ENCODE assay signal across 25 cellular contexts in the genomic region with DNA sequence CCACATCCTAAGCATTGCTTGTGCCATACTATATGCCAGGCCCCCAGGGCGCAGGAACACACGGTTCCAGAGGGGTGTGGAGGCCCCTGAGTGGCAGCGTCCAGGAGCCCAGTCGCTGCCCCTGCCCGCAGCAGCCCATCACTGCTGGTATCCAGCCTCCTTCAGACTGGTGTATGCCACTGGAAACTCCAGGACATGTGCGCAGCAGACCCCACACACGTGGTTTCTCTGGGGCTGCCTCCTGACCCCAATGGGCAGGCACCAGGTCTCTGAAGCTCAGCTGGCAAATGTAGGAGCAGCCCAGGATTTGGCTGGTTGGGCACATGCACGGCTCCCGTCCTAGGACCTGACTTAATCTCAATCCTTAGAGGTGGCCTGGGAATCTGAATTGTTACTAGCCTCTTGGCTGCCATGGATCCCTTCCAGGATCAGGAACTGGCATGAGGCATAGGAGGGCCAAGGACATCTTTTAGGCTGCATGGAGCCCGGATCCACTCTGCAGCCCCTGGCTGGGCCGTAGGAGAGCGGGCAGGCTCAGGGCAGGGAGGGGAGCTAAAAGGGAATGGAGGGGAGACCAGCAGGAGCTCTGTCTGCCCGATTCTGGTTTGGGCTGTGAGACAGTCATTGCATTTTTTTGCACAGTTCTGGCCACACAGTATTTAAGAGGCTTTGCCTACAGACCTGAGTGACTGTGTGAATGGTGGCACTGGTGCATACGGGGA.
DNase-seq lines count a peak whose midpoint lies in the region; ATAC-seq, FAIRE-seq and TF ChIP-seq lines count a peak whose summit lies in the region.
"Had no signal": no experiment of that assay in that cellular context is flagged by ENCODE, and none has a peak within 500 bp of the region (broad histone marks: within the 10 kb centered on the region; RNA-seq: fewer than 3 reads in every experiment).

No MANE protein-coding gene starts in this region.

- H3K79me1 ChIP-seq in H1 (ENCODE audit: low read depth, low read length), result no peaks in the 10 kb centered on the region

- no peak for TF ChIP-seq EP300 in H1 (IDR thresholded peaks at IDR 0.05; ENCODE audit: borderline replicate concordance in 1 of 2, low read depth in 2 of 2, low read length in 2 of 2)

- peak overlapping the region; percentile 20; the same call in 1 of the 2 replicates for H2AK5ac ChIP-seq in H1 (ENCODE audit: low read depth, low read length)

- DNase-seq in CD4-positive, alpha-beta T cell, result no peak
- DNase-seq in Karpas-422 (no peak), H1 (ENCODE audit: low read depth in 1 of 2, low spot score in 2 of 2) (no peak), HUDEP-2 (lab: John Stamatoyannopoulos, UW; ENCODE audit: unreplicated experiment in 76 of 76) (no peak)
- no peak for DNase-seq in stimulated activated effector memory CD8-positive, alpha-beta T cell treated with anti-CD3 and anti-CD28 coated beads, Interleukin-12 subunit alpha, Interleukin-12 subunit beta, amount 100 ng/mL, for 72 hours (ENCODE audit: low spot score in 2 of 2)
- no peak for DNase-seq in stimulated activated CD4-positive, alpha-beta T cell treated with anti-CD3 and anti-CD28 coated beads, Interleukin-1b, Interleukin-23, amount 100 ng/mL, for 48 hours
- DNase-seq: BE2C; Caco-2; CD4-positive, alpha-beta memory T cell; DMS 273 treated with DMSO at 0.1 percent for 48 hours; DMS79 treated with DMSO at 0.1 percent for 48 hours; GM23248; NCI-H1417; NCI-H1694 treated with DMSO at 0.1 percent for 48 hours; NCI-H2081 treated with DMSO at 0.1 percent for 48 hours; NCI-H2171 treated with DMSO at 0.1 percent for 48 hours; NCI-H524 treated with DMSO at 0.1 percent for 48 hours; NCI-H82 had no signal

- H3K4me3 Mint-ChIP-seq in CD4-positive, alpha-beta T cell, result no peak overlapping the region
- H3K4me3 Mint-ChIP-seq in stimulated activated effector memory CD8-positive, alpha-beta T cell treated with anti-CD3 and anti-CD28 coated beads, Interleukin-12 subunit alpha, Interleukin-12 subunit beta, amount 100 ng/mL, for 72 hours, result no peak overlapping the region
- H3K4me3 Mint-ChIP-seq: IgD-negative memory B cell had no signal

- no peak for ATAC-seq in CD4-positive, alpha-beta T cell (ENCODE audit: poor library complexity)
- no peak for ATAC-seq in stimulated activated effector memory CD8-positive, alpha-beta T cell treated with anti-CD3 and anti-CD28 coated beads, Interleukin-12 subunit alpha, Interleukin-12 subunit beta, amount 100 ng/mL, for 72 hours
- no peak for ATAC-seq in GM19035 (IDR thresholded peaks at IDR 0.05; ENCODE audit: unreplicated experiment)
- ATAC-seq: GM12878, Panc1 had no signal

- H3K36me3 ChIP-seq in Karpas-422 (ENCODE audit: insufficient read depth, low read length) (no peaks in the 10 kb centered on the region), H1 (ENCODE audit: control insufficient read depth in 2 of 4, insufficient read depth in 4 of 4, low read length in 3 of 4) (no peaks in the 10 kb centered on the region)
- H3K36me3 ChIP-seq: BE2C, HAP-1 had no signal

- H4K20me1 ChIP-seq in Karpas-422 (ENCODE audit: insufficient read depth, low read depth, low read length) (no peaks in the 10 kb centered on the region), H1 (replicated peaks in 1 of 2; ENCODE audit: control insufficient read depth in 1 of 2, insufficient read depth in 2 of 2, low read length in 2 of 2) (no peaks in the 10 kb centered on the region)

- no peak for TF ChIP-seq RAD21 in H1 (IDR thresholded peaks at IDR 0.05 in 1 of 2, conservative IDR thresholded peaks at IDR 0.05 in 1 of 2; ENCODE audit: low read depth in 2 of 2, low read length in 2 of 2)

- H3K4me1 ChIP-seq in Karpas-422 (ENCODE audit: low read length) (peaks cover 37% of the 10 kb centered on the region), H1 (replicated peaks in 1 of 4; ENCODE audit: control insufficient read depth in 3 of 4, insufficient read depth in 4 of 4, low read length in 3 of 4) (peaks cover 7 to 29% (median 20%) of the 10 kb centered on the region in 4 experiments)
- H3K4me1 ChIP-seq: HAP-1 had no signal

- peaks cover 32% of the 10 kb centered on the region for H3K4me1 Mint-ChIP-seq in CD4-positive, alpha-beta T cell (ENCODE audit: low read depth)
- peaks cover 35% of the 10 kb centered on the region for H3K4me1 Mint-ChIP-seq in stimulated activated effector memory CD8-positive, alpha-beta T cell treated with anti-CD3 and anti-CD28 coated beads, Interleukin-12 subunit alpha, Interleukin-12 subunit beta, amount 100 ng/mL, for 72 hours

- POLR2A ChIA-PET in CD4-positive, alpha-beta T cell (lab: Charles Lee), result interaction anchor here (0.5 kb wide), 1 partner anchor 292 kb away, joined by 4 read pairs; no protein-coding TSS in a partner anchor
- POLR2A ChIA-PET in H1 (lab: Charles Lee; ENCODE audit: partially characterized antibody), result no interaction called here

- H2BK20ac ChIP-seq in H1 (ENCODE audit: low read length), result no peak overlapping the region

- no peaks in the 10 kb centered on the region for H3K23me2 ChIP-seq in H1 (ENCODE audit: low read depth, low read length)

- no peak overlapping the region for H3K4ac ChIP-seq in H1 (replicated peaks; ENCODE audit: insufficient read length, low read depth, low read length)

- no peak overlapping the region for H2AFZ ChIP-seq in Karpas-422 (ENCODE audit: low read length)
- H2AFZ ChIP-seq in H1 (ENCODE audit: low read length), result no peak overlapping the region
- H2AFZ ChIP-seq: GM23248 had no signal

- no peak overlapping the region; the same call in 1 of the 2 replicates for H3K18ac ChIP-seq in H1 (ENCODE audit: extremely low read depth, low read length)

- no peak overlapping the region for H4K5ac ChIP-seq in H1 (ENCODE audit: insufficient read length, low read depth, low read length)

- H3K4me3 ChIP-seq in Karpas-422 (ENCODE audit: low read length) (no peak overlapping the region), H1 (ENCODE audit: extremely low read depth in 1 of 4, insufficient read depth in 2 of 4, low read depth in 3 of 4, low read length in 4 of 4) (no peak overlapping the region)
- H3K4me3 ChIP-seq: GM12878, GM23248, HAP-1, SJSA1 had no signal

- H3K23ac ChIP-seq in H1 (ENCODE audit: insufficient read length), result no peak overlapping the region

- CTCF ChIA-PET in CD4-positive, alpha-beta T cell (lab: Charles Lee), result no interaction called here
- CTCF ChIA-PET in H1 (lab: Charles Lee; ENCODE audit: partially characterized antibody), result interaction anchor here (0.8 to 1.2 kb wide), 2 partner anchors 12 to 33 kb away, joined by 3 to 5 read pairs; no protein-coding TSS in a partner anchor

- peaks cover 67% of the 10 kb centered on the region for H3K79me2 ChIP-seq in Karpas-422 (ENCODE audit: low read length)
- H3K79me2 ChIP-seq in H1 (ENCODE audit: control insufficient read depth in 1 of 2, insufficient read depth in 2 of 2, low read length in 2 of 2), result no peaks in the 10 kb centered on the region

- H3K9me3 ChIP-seq in CD4-positive, alpha-beta T cell (ENCODE audit: control insufficient read depth, low read length), result no peaks in the 10 kb centered on the region
- no peaks in the 10 kb centered on the region for H3K9me3 ChIP-seq in Karpas-422 (ENCODE audit: low read length)
- no peaks in the 10 kb centered on the region for H3K9me3 ChIP-seq in H1 (ENCODE audit: insufficient read depth in 2 of 2, low read depth in 1 of 2, low read length in 1 of 2)
- H3K9me3 ChIP-seq: BE2C, Caco-2, HAP-1, SJSA1 had no signal

- no peak for TF ChIP-seq CTCF in CD4-positive, alpha-beta T cell (IDR thresholded peaks at IDR 0.05)
- no peak for TF ChIP-seq CTCF in H1 (IDR thresholded peaks at IDR 0.05; ENCODE audit: control extremely low read depth in 1 of 3, insufficient read depth in 1 of 3, low read depth in 1 of 3, low read length in 3 of 3)

- no peak for FAIRE-seq in H1 (lab: Jason Lieb, UNC)
- FAIRE-seq: GM12878 had no signal

- H2BK12ac ChIP-seq in H1 (ENCODE audit: low read depth, low read length), result no peak overlapping the region

- H4K8ac ChIP-seq in H1 (ENCODE audit: extremely low read depth, insufficient read depth, low read length), result peak overlapping the region; percentile 2; the same call in 1 of the 2 replicates

- H3K56ac ChIP-seq in H1 (replicated peaks; ENCODE audit: insufficient read length, low read depth, low read length), result no peak overlapping the region

- no peak overlapping the region for H3K27ac ChIP-seq in CD4-positive, alpha-beta T cell (ENCODE audit: low read depth, low read length)
- H3K27ac ChIP-seq in Karpas-422 (ENCODE audit: low read length), result 0 out of 2 replicates have a peak overlapping the region, but pooled peaks have one; percentile 12
- H3K27ac ChIP-seq in H1 (ENCODE audit: low read depth, low read length), result no peak overlapping the region
- H3K27ac ChIP-seq: GM23248, HL-60, SJSA1 had no signal

- intact Hi-C loops in CD4-positive, alpha-beta T cell (cut with DNase I, micrococcal nuclease), result no loop called here

- no peak overlapping the region for H3K14ac ChIP-seq in H1 (ENCODE audit: insufficient read length)

- H3K27me3 Mint-ChIP-seq in CD4-positive, alpha-beta T cell, result no peaks in the 10 kb centered on the region
- H3K27me3 Mint-ChIP-seq: CD4-positive, alpha-beta memory T cell; IgD-negative memory B cell had no signal

- H3K9me2 ChIP-seq in Karpas-422 (replicated peaks; ENCODE audit: insufficient read depth, low read length), result no peaks in the 10 kb centered on the region

- TF ChIP-seq POLR2A in H1 (IDR thresholded peaks at IDR 0.05; ENCODE audit: control extremely low read depth in 1 of 2, low read depth in 2 of 2, low read length in 2 of 2), result no peak

- no peaks in the 10 kb centered on the region for H3K27me3 ChIP-seq in CD4-positive, alpha-beta T cell (ENCODE audit: control insufficient read depth, insufficient read depth, low read length)
- H3K27me3 ChIP-seq in Karpas-422 (ENCODE audit: low read length) (no peaks in the 10 kb centered on the region), H1 (replicated peaks in 1 of 4; ENCODE audit: control insufficient read depth in 3 of 4, extremely low read depth in 1 of 4, insufficient read depth in 3 of 4, low read length in 3 of 4) (peaks cover 0 to 15% (median 6%) of the 10 kb centered on the region in 4 experiments; a peak in 5 of 7 replicates)
- H3K27me3 ChIP-seq: BE2C, SJSA1 had no signal

- no peak overlapping the region for H2BK120ac ChIP-seq in H1 (replicated peaks; ENCODE audit: low read depth, low read length)

- no peak overlapping the region for H4K91ac ChIP-seq in H1 (replicated peaks; ENCODE audit: insufficient read length, low read length)

- H2BK5ac ChIP-seq in H1 (ENCODE audit: low read depth, low read length), result no peak overlapping the region

- no peak overlapping the region for H3K4me2 ChIP-seq in Karpas-422 (ENCODE audit: low read depth, low read length, poor library complexity, severe bottlenecking)
- no peak overlapping the region for H3K4me2 ChIP-seq in H1 (ENCODE audit: insufficient read depth in 1 of 2, low read depth in 2 of 2, low read length in 2 of 2)

- peak overlapping the region; percentile 61 for H2BK15ac ChIP-seq in H1 (ENCODE audit: low read length)

- H3K36me3 Mint-ChIP-seq in CD4-positive, alpha-beta T cell (ENCODE audit: low read depth), result no peaks in the 10 kb centered on the region
- H3K36me3 Mint-ChIP-seq in stimulated activated effector memory CD8-positive, alpha-beta T cell treated with anti-CD3 and anti-CD28 coated beads, Interleukin-12 subunit alpha, Interleukin-12 subunit beta, amount 100 ng/mL, for 72 hours, result no peaks in the 10 kb centered on the region
- H3K36me3 Mint-ChIP-seq: CD4-positive, alpha-beta memory T cell; IgD-negative memory B cell had no signal

- 92% methylated on average over 12 of the region's 14 CpGs; no CpG with 5 or more reads in 1 of the 2 experiments for WGBS in H1 (ENCODE audit: extremely low coverage in 1 of 2, insufficient coverage in 1 of 2, insufficient read length in 1 of 2, insufficient replicate concordance in 2 of 2, low coverage in 1 of 2, low lambda C conversion rate in 2 of 2, missing lambda C conversion rate in 1 of 2), 2 experiments

- no peak overlapping the region for H3K9ac ChIP-seq in Karpas-422 (ENCODE audit: low read length)
- no peak overlapping the region for H3K9ac ChIP-seq in H1 (replicated peaks in 1 of 4; ENCODE audit: extremely low read depth in 1 of 4, low read depth in 3 of 4, low read length in 3 of 4)
- H3K9ac ChIP-seq: GM23248 had no signal

- H3K27ac Mint-ChIP-seq in CD4-positive, alpha-beta T cell, result peak overlapping the region; percentile 33
- H3K27ac Mint-ChIP-seq in stimulated activated effector memory CD8-positive, alpha-beta T cell treated with anti-CD3 and anti-CD28 coated beads, Interleukin-12 subunit alpha, Interleukin-12 subunit beta, amount 100 ng/mL, for 72 hours, result peak overlapping the region; percentile 30
- H3K27ac Mint-ChIP-seq: IgD-negative memory B cell had no signal

- no peaks in the 10 kb centered on the region for H3K9me3 Mint-ChIP-seq in CD4-positive, alpha-beta T cell
- no peaks in the 10 kb centered on the region for H3K9me3 Mint-ChIP-seq in stimulated activated effector memory CD8-positive, alpha-beta T cell treated with anti-CD3 and anti-CD28 coated beads, Interleukin-12 subunit alpha, Interleukin-12 subunit beta, amount 100 ng/mL, for 72 hours
- H3K9me3 Mint-ChIP-seq: CD4-positive, alpha-beta memory T cell; IgD-negative memory B cell had no signal
